In genomic region chr11:43576834-43577521, GRCh38 we compare ENCODE assay signal across 1 cellular context.
TF ChIP-seq lines count a peak whose summit lies in the region.

No MANE protein-coding gene starts in this region.

TF ChIP-seq in WTC11, 78 proteins besides CTCF, POLR2A, EP300 and RAD21 (continued from another document and continues in another):
- peak; percentile 38 for TF ChIP-seq TP53 (CRISPR knock-in tag; IDR thresholded peaks at IDR 0.05)
- no peak for TF ChIP-seq JAZF1 (CRISPR knock-in tag; IDR thresholded peaks at IDR 0.05)
- no peak for TF ChIP-seq FOXJ3 (CRISPR knock-in tag; IDR thresholded peaks at IDR 0.05; ENCODE audit: borderline replicate concordance)
- peak; percentile 86; the same call in 1 of the 2 replicates for TF ChIP-seq ESRRA (CRISPR knock-in tag; IDR thresholded peaks at IDR 0.05; ENCODE audit: borderline replicate concordance)
- 0 out of 2 replicates have a peak, but pooled peaks have one; percentile 73 for TF ChIP-seq E2F1 (CRISPR knock-in tag; IDR thresholded peaks at IDR 0.05)
- TF ChIP-seq USF1 (CRISPR knock-in tag; IDR thresholded peaks at IDR 0.05) = peak; percentile 59; the same call in 1 of the 2 replicates
- TF ChIP-seq ATF6 (CRISPR knock-in tag; IDR thresholded peaks at IDR 0.05) = no peak
- no peak for TF ChIP-seq NR3C1 (CRISPR knock-in tag; conservative IDR thresholded peaks at IDR 0.05; ENCODE audit: low read depth)
- TF ChIP-seq ARID4B (CRISPR knock-in tag; IDR thresholded peaks at IDR 0.05; ENCODE audit: borderline replicate concordance) = peak; percentile 91
- no peak for TF ChIP-seq NR2C2 (CRISPR knock-in tag; IDR thresholded peaks at IDR 0.05)
- peak; percentile 82 for TF ChIP-seq FOXK1 (CRISPR knock-in tag; IDR thresholded peaks at IDR 0.05)
- TF ChIP-seq E2F5 (CRISPR knock-in tag; IDR thresholded peaks at IDR 0.05) = no peak
- TF ChIP-seq TCF7 (CRISPR knock-in tag; IDR thresholded peaks at IDR 0.05; ENCODE audit: low read depth) = no peak
- no peak for TF ChIP-seq AFF4 (CRISPR knock-in tag; IDR thresholded peaks at IDR 0.05; ENCODE audit: borderline replicate concordance)
- TF ChIP-seq MAX (CRISPR knock-in tag; IDR thresholded peaks at IDR 0.05) = peak; percentile 57; the same call in 1 of the 2 replicates
- TF ChIP-seq E2F4 (CRISPR knock-in tag; IDR thresholded peaks at IDR 0.05; ENCODE audit: borderline replicate concordance, low read depth) = peak; percentile 73; the same call in 1 of the 2 replicates
- TF ChIP-seq ZNF138 (CRISPR knock-in tag; conservative IDR thresholded peaks at IDR 0.05) = no peak
- no peak for TF ChIP-seq RORB (CRISPR knock-in tag; IDR thresholded peaks at IDR 0.05)
- no peak for TF ChIP-seq HMGXB4 (CRISPR knock-in tag; IDR thresholded peaks at IDR 0.05)
- 0 out of 2 replicates have a peak, but pooled peaks have one; percentile 21 for TF ChIP-seq CREM (CRISPR knock-in tag; IDR thresholded peaks at IDR 0.05)
- no peak for TF ChIP-seq ATF1 (CRISPR knock-in tag; IDR thresholded peaks at IDR 0.05)
- peak; percentile 52; the same call in 1 of the 2 replicates for TF ChIP-seq IRF2 (CRISPR knock-in tag; IDR thresholded peaks at IDR 0.05; ENCODE audit: borderline replicate concordance, low read depth)
- TF ChIP-seq GTF2I (CRISPR knock-in tag; conservative IDR thresholded peaks at IDR 0.05) = no peak
- 0 out of 2 replicates have a peak, but pooled peaks have one; percentile 52 for TF ChIP-seq PREB (CRISPR knock-in tag; IDR thresholded peaks at IDR 0.05; ENCODE audit: borderline replicate concordance)
- no peak for TF ChIP-seq ZNF121 (CRISPR knock-in tag; IDR thresholded peaks at IDR 0.05)
- peak; percentile 87 for TF ChIP-seq ZBTB43 (CRISPR knock-in tag; IDR thresholded peaks at IDR 0.05)
- peak; percentile 92; the same call in 1 of the 2 replicates for TF ChIP-seq FOXP4 (CRISPR knock-in tag; IDR thresholded peaks at IDR 0.05)
- TF ChIP-seq ATF2 (CRISPR knock-in tag; IDR thresholded peaks at IDR 0.05; ENCODE audit: borderline replicate concordance, low read depth) = 0 out of 2 replicates have a peak, but pooled peaks have one; percentile 46
